10 cellular contexts compared by ENCODE assay signal in the genomic region with DNA sequence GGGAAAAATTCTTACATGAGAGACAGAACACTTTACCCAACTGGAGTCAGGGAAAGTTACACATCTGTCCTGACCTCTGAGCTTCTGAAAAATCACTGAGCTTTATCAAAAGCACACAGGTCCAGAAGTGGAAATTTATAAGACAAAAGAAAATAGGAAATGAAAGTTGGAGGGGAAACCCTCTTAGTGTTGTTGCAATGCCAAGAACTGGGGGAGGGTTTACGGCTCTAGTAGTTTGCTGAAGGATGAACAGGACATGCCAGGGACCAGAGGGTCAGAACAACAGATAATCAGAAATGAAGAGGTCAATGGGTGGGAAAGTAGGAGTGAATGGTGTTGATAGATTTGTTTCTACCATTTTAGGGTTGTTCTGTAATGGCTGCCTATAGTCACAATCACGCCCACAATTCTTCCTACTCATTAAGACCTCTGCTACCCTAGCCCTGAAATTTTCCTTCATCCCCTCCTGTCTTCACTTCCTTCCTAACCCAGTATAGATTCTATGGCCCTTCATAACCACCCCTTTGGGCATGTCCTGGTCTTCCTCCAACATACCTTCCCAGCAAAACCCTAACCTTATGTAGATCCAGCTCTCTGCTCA. TPM values are rescaled to one million over a fixed set of nuclear protein-coding genes. Genes with fewer than 3 reads are reported as not detected.
DNase-seq lines count a peak whose midpoint lies in the region; ATAC-seq and TF ChIP-seq lines count a peak whose summit lies in the region.
"Had no signal": no experiment of that assay in that cellular context is flagged by ENCODE, and none has a peak within 500 bp of the region (broad histone marks: within the 10 kb centered on the region; RNA-seq: fewer than 3 reads in every experiment).

No MANE protein-coding gene starts in this region.

- peak overlapping the region; percentile 57 for H3K27ac Mint-ChIP-seq in dendritic cell treated with granulocyte-macrophage colony-stimulating factor and Interleukin-4, amounts not matched to agents 40 ng/mL and 50 ng/mL, for 4 days
- H3K27ac Mint-ChIP-seq in stimulated activated naive CD8-positive, alpha-beta T cell treated with anti-CD3 and anti-CD28 coated beads, Interleukin-15, amount 100 ng/mL, for 72 hours: peak overlapping the region; percentile 32 to 75
- no peak overlapping the region for H3K27ac Mint-ChIP-seq in nephron progenitor cell
- H3K27ac Mint-ChIP-seq: neural progenitor cell had no signal

- H3K4me3 Mint-ChIP-seq in dendritic cell treated with granulocyte-macrophage colony-stimulating factor and Interleukin-4, amounts not matched to agents 40 ng/mL and 50 ng/mL, for 4 days: no peak overlapping the region
- no peak overlapping the region for H3K4me3 Mint-ChIP-seq in stimulated activated naive CD8-positive, alpha-beta T cell treated with anti-CD3 and anti-CD28 coated beads, Interleukin-15, amount 100 ng/mL, for 72 hours
- H3K4me3 Mint-ChIP-seq in nephron progenitor cell: no peak overlapping the region
- H3K4me3 Mint-ChIP-seq: neural progenitor cell had no signal

- no peaks in the 10 kb centered on the region for H3K27me3 ChIP-seq in tibial nerve
- H3K27me3 ChIP-seq: neural progenitor cell had no signal

- WGBS in tibial nerve, 2 donors: 57 to 58% methylated on average over 2 of the region's 2 CpGs

- H3K36me3 Mint-ChIP-seq in dendritic cell treated with granulocyte-macrophage colony-stimulating factor and Interleukin-4, amounts not matched to agents 40 ng/mL and 50 ng/mL, for 4 days (ENCODE audit: low read depth): no peaks in the 10 kb centered on the region
- H3K36me3 Mint-ChIP-seq in nephron progenitor cell (ENCODE audit: low read depth): no peaks in the 10 kb centered on the region
- H3K36me3 Mint-ChIP-seq: neural progenitor cell had no signal

- no peak for TF ChIP-seq POLR2A in tibial nerve (IDR thresholded peaks at IDR 0.05)

- peaks cover 14% of the 10 kb centered on the region for H3K27me3 Mint-ChIP-seq in dendritic cell treated with granulocyte-macrophage colony-stimulating factor and Interleukin-4, amounts not matched to agents 40 ng/mL and 50 ng/mL, for 4 days
- peaks cover 27% of the 10 kb centered on the region for H3K27me3 Mint-ChIP-seq in stimulated activated naive CD8-positive, alpha-beta T cell treated with anti-CD3 and anti-CD28 coated beads, Interleukin-15, amount 100 ng/mL, for 72 hours
- peaks cover 5% of the 10 kb centered on the region for H3K27me3 Mint-ChIP-seq in nephron progenitor cell (ENCODE audit: low read depth, poor library complexity)

- ATAC-seq in HG03108 (IDR thresholded peaks at IDR 0.05; ENCODE audit: unreplicated experiment): peak; percentile 48
- ATAC-seq in stimulated activated naive CD8-positive, alpha-beta T cell treated with anti-CD3 and anti-CD28 coated beads, Interleukin-15, amount 100 ng/mL, for 72 hours: no peak

- TF ChIP-seq CTCF in nephron progenitor cell (IDR thresholded peaks at IDR 0.05): no peak
- TF ChIP-seq CTCF in tibial nerve (IDR thresholded peaks at IDR 0.05): no peak

- peak in 1 of 2 donors; percentile 14 for TF ChIP-seq EP300 in tibial nerve (IDR thresholded peaks at IDR 0.05)

- intact Hi-C loops in dendritic cell treated with granulocyte-macrophage colony-stimulating factor and Interleukin-4, amounts not matched to agents 40 ng/mL and 50 ng/mL, for 4 days (cut with micrococcal nuclease): loop anchor here (5.0 kb wide), 1 partner anchor 46 kb away; no protein-coding TSS in a partner anchor

- H3K9me3 Mint-ChIP-seq in dendritic cell treated with granulocyte-macrophage colony-stimulating factor and Interleukin-4, amounts not matched to agents 40 ng/mL and 50 ng/mL, for 4 days: no peaks in the 10 kb centered on the region
- H3K9me3 Mint-ChIP-seq in stimulated activated naive CD8-positive, alpha-beta T cell treated with anti-CD3 and anti-CD28 coated beads, Interleukin-15, amount 100 ng/mL, for 72 hours: no peaks in the 10 kb centered on the region
- H3K9me3 Mint-ChIP-seq in nephron progenitor cell: peaks cover 5% of the 10 kb centered on the region
- H3K9me3 Mint-ChIP-seq: neural progenitor cell had no signal

- H3K9me3 ChIP-seq in tibial nerve: no peaks in the 10 kb centered on the region

- H3K36me3 ChIP-seq in tibial nerve: no peaks in the 10 kb centered on the region
- H3K36me3 ChIP-seq: neural progenitor cell had no signal

- DNase-seq in GM19238 (ENCODE audit: insufficient read length, low spot score): peak; percentile 39
- DNase-seq in stimulated activated naive CD8-positive, alpha-beta T cell treated with anti-CD3 and anti-CD28 coated beads, Interleukin-15, amount 100 ng/mL, for 72 hours: no peak
- DNase-seq in nephron progenitor cell: no peak
- no peak for DNase-seq in stimulated activated CD4-positive, alpha-beta T cell treated with anti-CD3 and anti-CD28 coated beads, Interleukin-4, amount 100 ng/mL, for 4 hours
- DNase-seq in NCI-H2196 (lab: John Stamatoyannopoulos, UW; ENCODE audit: unreplicated experiment): no peak
- DNase-seq in tibial nerve (ENCODE audit: low spot score in 2 of 2): no peak
- DNase-seq: SW 1271 had no signal

- H3K4me3 ChIP-seq in tibial nerve: no peak overlapping the region
- H3K4me3 ChIP-seq: neural progenitor cell had no signal

- peaks cover 0 to 37% (median 12%) of the 10 kb centered on the region in 4 donors for H3K4me1 ChIP-seq in tibial nerve
- H3K4me1 ChIP-seq: neural progenitor cell had no signal

- H3K4me1 Mint-ChIP-seq in dendritic cell treated with granulocyte-macrophage colony-stimulating factor and Interleukin-4, amounts not matched to agents 40 ng/mL and 50 ng/mL, for 4 days (ENCODE audit: low read depth): peaks cover 40% of the 10 kb centered on the region
- H3K4me1 Mint-ChIP-seq in stimulated activated naive CD8-positive, alpha-beta T cell treated with anti-CD3 and anti-CD28 coated beads, Interleukin-15, amount 100 ng/mL, for 72 hours: peaks cover 11% of the 10 kb centered on the region
- peaks cover 31% of the 10 kb centered on the region for H3K4me1 Mint-ChIP-seq in nephron progenitor cell

- H3K27ac ChIP-seq in tibial nerve: no peak overlapping the region
- H3K27ac ChIP-seq: neural progenitor cell had no signal

RNA-seq across cellular contexts. Expression of a gene that starts 30.3 kb away (rescaled TPM):
- 100 to 1,000 TPM in 2 of 4 donors, 10 to 100 TPM in 2; 73.9 to 203 (median 102) TPM for total RNA-seq in tibial nerve
